Comparison of ENCODE assay signal across 1 cellular context in the genomic region with DNA sequence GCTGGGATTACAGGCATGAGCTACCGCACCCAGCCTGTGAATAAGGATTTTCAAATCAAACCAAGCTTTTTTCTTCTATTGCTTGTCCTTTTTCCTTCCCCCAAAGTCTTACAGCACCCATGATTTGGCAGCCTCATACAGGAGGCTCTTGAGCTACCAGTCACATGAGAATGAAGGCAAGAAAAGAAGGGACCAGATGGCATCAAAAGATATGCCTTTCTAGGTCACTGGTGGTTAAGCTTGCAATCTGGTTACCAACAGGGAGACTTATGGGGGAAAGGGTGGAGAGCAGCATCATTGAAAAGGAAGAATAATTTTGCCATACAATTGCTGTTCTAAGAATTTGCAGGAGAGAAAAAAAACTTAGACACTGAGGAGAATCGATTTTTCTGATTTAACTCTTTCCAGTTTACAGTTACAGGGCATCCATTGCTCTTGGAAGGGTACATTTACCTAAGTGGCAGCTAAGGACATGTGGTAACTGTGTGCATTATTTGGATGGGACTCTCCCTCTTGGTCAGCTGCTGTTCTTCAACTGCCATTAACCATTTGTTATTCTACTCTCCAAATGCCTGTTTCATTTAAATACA.
TF ChIP-seq lines count a peak whose summit lies in the region.

No MANE protein-coding gene starts in this region.

TF ChIP-seq in HepG2, 621 proteins besides CTCF, POLR2A, EP300 and RAD21 (continued from another document):
- TF ChIP-seq IRF9 (CRISPR knock-in tag; IDR thresholded peaks at IDR 0.05; ENCODE audit: borderline replicate concordance): no peak
- TF ChIP-seq, protein P1, sequence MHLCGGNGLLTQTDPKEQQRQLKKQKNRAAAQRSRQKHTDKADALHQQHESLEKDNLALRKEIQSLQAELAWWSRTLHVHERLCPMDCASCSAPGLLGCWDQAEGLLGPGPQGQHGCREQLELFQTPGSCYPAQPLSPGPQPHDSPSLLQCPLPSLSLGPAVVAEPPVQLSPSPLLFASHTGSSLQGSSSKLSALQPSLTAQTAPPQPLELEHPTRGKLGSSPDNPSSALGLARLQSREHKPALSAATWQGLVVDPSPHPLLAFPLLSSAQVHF (CRISPR knock-in tag; IDR thresholded peaks at IDR 0.05): no peak
- no peak for TF ChIP-seq TCF12 (IDR thresholded peaks at IDR 0.05)
- no peak for TF ChIP-seq TCF12 (CRISPR knock-in tag; IDR thresholded peaks at IDR 0.05)
- no peak for TF ChIP-seq HMG20A (CRISPR knock-in tag; IDR thresholded peaks at IDR 0.05; ENCODE audit: borderline replicate concordance)
